In genomic region chr10:80202934-80203834, GRCh38 we compare ENCODE assay signal across 1 cellular context.
TF ChIP-seq lines count a peak whose summit lies in the region.

No MANE protein-coding gene starts in this region.

TF ChIP-seq in GM12878, 131 proteins besides CTCF, POLR2A, EP300 and RAD21 (continued from another document and continues in another):
- TF ChIP-seq USF2 (IDR thresholded peaks at IDR 0.05; ENCODE audit: borderline replicate concordance, low read depth, low read length) (peak; percentile 72), HCFC1 (IDR thresholded peaks at IDR 0.05; ENCODE audit: low read length) (peak; percentile 42; the same call in 1 of the 2 replicates), NFYA (IDR thresholded peaks at IDR 0.05; ENCODE audit: borderline replicate concordance, low read depth, low read length) (no peak), CHD4 (IDR thresholded peaks at IDR 0.05) (no peak), CREM (IDR thresholded peaks at IDR 0.05; ENCODE audit: low read depth) (peak; percentile 26; the same call in 1 of the 2 replicates), EED (IDR thresholded peaks at IDR 0.05; ENCODE audit: low read depth) (no peak), KDM1A (IDR thresholded peaks at IDR 0.05; ENCODE audit: borderline replicate concordance) (no peak), WRNIP1 (IDR thresholded peaks at IDR 0.05; ENCODE audit: borderline replicate concordance, low read depth, low read length) (no peak), NFXL1 (IDR thresholded peaks at IDR 0.05; ENCODE audit: borderline replicate concordance) (no peak), TCF7 (IDR thresholded peaks at IDR 0.05; ENCODE audit: borderline replicate concordance) (no peak), ETV6 (conservative IDR thresholded peaks at IDR 0.05 in 1 of 2, IDR thresholded peaks at IDR 0.05 in 1 of 2; ENCODE audit: borderline replicate concordance in 1 of 2, low read depth in 1 of 2) (no peak), SUPT20H (IDR thresholded peaks at IDR 0.05; ENCODE audit: borderline replicate concordance, control insufficient read depth, low read depth, low read length) (no peak), EGR1 (IDR thresholded peaks at IDR 0.05; ENCODE audit: borderline replicate concordance in 1 of 2, low read depth in 2 of 2, low read length in 2 of 2) (no peak), PAX8 (IDR thresholded peaks at IDR 0.05) (no peak), RAD51 (IDR thresholded peaks at IDR 0.05) (peak; percentile 96), ZBTB33 (IDR thresholded peaks at IDR 0.05) (no peak), MTA3 (IDR thresholded peaks at IDR 0.05; ENCODE audit: borderline replicate concordance, low read length) (no peak), GABPA (IDR thresholded peaks at IDR 0.05; ENCODE audit: low read depth) (no peak), ZNF207 (IDR thresholded peaks at IDR 0.05; ENCODE audit: borderline replicate concordance) (peak; percentile 71; the same call in 1 of the 2 replicates), ESRRA (IDR thresholded peaks at IDR 0.05; ENCODE audit: low read length) (no peak), RUNX3 (IDR thresholded peaks at IDR 0.05; ENCODE audit: low read length) (peak; percentile 45), FOS (IDR thresholded peaks at IDR 0.05; ENCODE audit: borderline replicate concordance, extremely low read depth, insufficient read length) (no peak), BHLHE40 (IDR thresholded peaks at IDR 0.05; ENCODE audit: borderline replicate concordance in 1 of 2, low read depth in 2 of 2, low read length in 1 of 2) (peak; percentile 96 to 97), KLF5 (IDR thresholded peaks at IDR 0.05; ENCODE audit: partially characterized antibody) (no peak), TCF12 (IDR thresholded peaks at IDR 0.05; ENCODE audit: low read depth, low read length) (no peak), PBX3 (IDR thresholded peaks at IDR 0.05; ENCODE audit: insufficient replicate concordance, low read depth, low read length) (no peak), SRF (IDR thresholded peaks at IDR 0.05; ENCODE audit: low read depth in 2 of 2, low read length in 2 of 2) (peak; percentile 2 to 86; a peak in 3 of 4 replicates), TBL1XR1 (IDR thresholded peaks at IDR 0.05; ENCODE audit: low read depth, low read length) (no peak), SPI1 (IDR thresholded peaks at IDR 0.05; ENCODE audit: borderline replicate concordance, insufficient read depth, low read depth, low read length) (no peak), IRF4 (IDR thresholded peaks at IDR 0.05; ENCODE audit: low read depth, low read length) (no peak), PML (IDR thresholded peaks at IDR 0.05; ENCODE audit: low read length) (no peak), CREB1 (IDR thresholded peaks at IDR 0.05; ENCODE audit: low read depth) (no peak), RBBP5 (conservative IDR thresholded peaks at IDR 0.05) (no peak), ZNF622 (IDR thresholded peaks at IDR 0.05) (no peak), RELA (IDR thresholded peaks at IDR 0.05; ENCODE audit: borderline replicate concordance, partially characterized antibody) (no peak), CHD2 (IDR thresholded peaks at IDR 0.05; ENCODE audit: borderline replicate concordance, low read depth, low read length) (peak; percentile 45; the same call in 1 of the 2 replicates), IRF3 (IDR thresholded peaks at IDR 0.05) (no peak), POU2F2 (IDR thresholded peaks at IDR 0.05; ENCODE audit: borderline replicate concordance, low read depth, low read length) (no peak), ASH2L (IDR thresholded peaks at IDR 0.05; ENCODE audit: borderline replicate concordance, low read depth) (no peak), ZBED1 (IDR thresholded peaks at IDR 0.05; ENCODE audit: borderline replicate concordance) (no peak), NBN (IDR thresholded peaks at IDR 0.05) (peak; percentile 97), SIN3A (IDR thresholded peaks at IDR 0.05; ENCODE audit: low read depth, low read length) (peak; percentile 86), NFIC (IDR thresholded peaks at IDR 0.05; ENCODE audit: low read depth, low read length) (no peak), POLR2AphosphoS2 (IDR thresholded peaks at IDR 0.05; ENCODE audit: low read depth, low read length) (no peak; the same call in 1 of the 2 replicates), E2F8 (IDR thresholded peaks at IDR 0.05; ENCODE audit: low read depth, partially characterized antibody) (peak; percentile 72), MEF2B (IDR thresholded peaks at IDR 0.05; ENCODE audit: partially characterized antibody, poor library complexity, severe bottlenecking) (peak; percentile 50), CEBPB (IDR thresholded peaks at IDR 0.05; ENCODE audit: borderline replicate concordance in 1 of 2, low read depth in 2 of 2, low read length in 2 of 2) (no peak), BMI1 (IDR thresholded peaks at IDR 0.05; ENCODE audit: borderline replicate concordance) (no peak), ZNF687 (IDR thresholded peaks at IDR 0.05) (no peak)
- TF ChIP-seq, protein P1, sequence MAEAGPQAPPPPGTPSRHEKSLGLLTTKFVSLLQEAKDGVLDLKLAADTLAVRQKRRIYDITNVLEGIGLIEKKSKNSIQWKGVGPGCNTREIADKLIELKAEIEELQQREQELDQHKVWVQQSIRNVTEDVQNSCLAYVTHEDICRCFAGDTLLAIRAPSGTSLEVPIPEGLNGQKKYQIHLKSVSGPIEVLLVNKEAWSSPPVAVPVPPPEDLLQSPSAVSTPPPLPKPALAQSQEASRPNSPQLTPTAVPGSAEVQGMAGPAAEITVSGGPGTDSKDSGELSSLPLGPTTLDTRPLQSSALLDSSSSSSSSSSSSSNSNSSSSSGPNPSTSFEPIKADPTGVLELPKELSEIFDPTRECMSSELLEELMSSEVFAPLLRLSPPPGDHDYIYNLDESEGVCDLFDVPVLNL (IDR thresholded peaks at IDR 0.05; ENCODE audit: low read depth, low read length) = no peak
- TF ChIP-seq, protein P2, sequence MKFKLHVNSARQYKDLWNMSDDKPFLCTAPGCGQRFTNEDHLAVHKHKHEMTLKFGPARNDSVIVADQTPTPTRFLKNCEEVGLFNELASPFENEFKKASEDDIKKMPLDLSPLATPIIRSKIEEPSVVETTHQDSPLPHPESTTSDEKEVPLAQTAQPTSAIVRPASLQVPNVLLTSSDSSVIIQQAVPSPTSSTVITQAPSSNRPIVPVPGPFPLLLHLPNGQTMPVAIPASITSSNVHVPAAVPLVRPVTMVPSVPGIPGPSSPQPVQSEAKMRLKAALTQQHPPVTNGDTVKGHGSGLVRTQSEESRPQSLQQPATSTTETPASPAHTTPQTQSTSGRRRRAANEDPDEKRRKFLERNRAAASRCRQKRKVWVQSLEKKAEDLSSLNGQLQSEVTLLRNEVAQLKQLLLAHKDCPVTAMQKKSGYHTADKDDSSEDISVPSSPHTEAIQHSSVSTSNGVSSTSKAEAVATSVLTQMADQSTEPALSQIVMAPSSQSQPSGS (IDR thresholded peaks at IDR 0.05; ENCODE audit: low read length) = no peak
- TF ChIP-seq, protein P3, sequence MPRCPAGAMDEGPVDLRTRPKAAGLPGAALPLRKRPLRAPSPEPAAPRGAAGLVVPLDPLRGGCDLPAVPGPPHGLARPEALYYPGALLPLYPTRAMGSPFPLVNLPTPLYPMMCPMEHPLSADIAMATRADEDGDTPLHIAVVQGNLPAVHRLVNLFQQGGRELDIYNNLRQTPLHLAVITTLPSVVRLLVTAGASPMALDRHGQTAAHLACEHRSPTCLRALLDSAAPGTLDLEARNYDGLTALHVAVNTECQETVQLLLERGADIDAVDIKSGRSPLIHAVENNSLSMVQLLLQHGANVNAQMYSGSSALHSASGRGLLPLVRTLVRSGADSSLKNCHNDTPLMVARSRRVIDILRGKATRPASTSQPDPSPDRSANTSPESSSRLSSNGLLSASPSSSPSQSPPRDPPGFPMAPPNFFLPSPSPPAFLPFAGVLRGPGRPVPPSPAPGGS (IDR thresholded peaks at IDR 0.05; ENCODE audit: borderline replicate concordance, insufficient read depth, low read depth, low read length, poor library complexity, severe bottlenecking) = no peak
